ENCODE assay signal across 8 cellular contexts in genomic region chr5:150161242-150162141, GRCh38. TPM values are rescaled to one million over a fixed set of nuclear protein-coding genes. Genes with fewer than 3 reads are reported as not detected.
A peak's percentile ranks its signal among the peaks of the same experiment; 100 is the strongest.
DNase-seq lines count a peak whose midpoint lies in the region; ATAC-seq and TF ChIP-seq lines count a peak whose summit lies in the region.

No MANE protein-coding gene starts in this region.

- peaks cover 66% of the 10 kb centered on the region for H3K27me3 Mint-ChIP-seq in H9 (ENCODE audit: low read depth)

- H3K27ac ChIP-seq in H9 (ENCODE audit: insufficient read length, low read depth, low read length): no peak overlapping the region
- H3K27ac ChIP-seq in angular gyrus (ENCODE audit: low read depth, low read length): peak overlapping the region; percentile 19
- H3K27ac ChIP-seq in hepatocyte: peak overlapping the region; percentile 97
- peak overlapping the region; percentile 82 for H3K27ac ChIP-seq in skeletal muscle tissue (ENCODE audit: low read depth, low read length)

- no peaks in the 10 kb centered on the region for H3K79me2 ChIP-seq in H9 (ENCODE audit: insufficient read depth, low read length)
- H3K79me2 ChIP-seq in hepatocyte: no peaks in the 10 kb centered on the region

- no peaks in the 10 kb centered on the region for H3K9me2 ChIP-seq in hepatocyte (replicated peaks; ENCODE audit: insufficient read depth)

- no peak overlapping the region for H2BK15ac ChIP-seq in H9 (ENCODE audit: low read depth, low read length)

- no peak overlapping the region for H4K91ac ChIP-seq in H9 (ENCODE audit: insufficient read length, low read depth, low read length)

- no peak overlapping the region for H3K4ac ChIP-seq in H9 (ENCODE audit: low read depth, low read length)

- H3K4me1 ChIP-seq in H9 (ENCODE audit: insufficient read depth, low read length) (no peaks in the 10 kb centered on the region), hepatocyte (ENCODE audit: insufficient read depth) (peaks cover 67% of the 10 kb centered on the region), skeletal muscle tissue (ENCODE audit: control insufficient read depth in 3 of 3, insufficient read depth in 3 of 3, low read length in 3 of 3) (peaks cover 54 to 55% (median 55%) of the 10 kb centered on the region in 3 donors)

- TF ChIP-seq CTCF in H9 (conservative IDR thresholded peaks at IDR 0.05) (peak; percentile 80), hepatocyte (IDR thresholded peaks at IDR 0.05; ENCODE audit: poor library complexity) (peak; percentile 89)

- peaks cover 0 to 6% of the 10 kb centered on the region in 2 experiments; a peak in 2 of 5 replicates for H3K9me3 Mint-ChIP-seq in H9

- H3K56ac ChIP-seq in H9 (ENCODE audit: insufficient read length, low read depth, low read length): no peak overlapping the region

- H3K4me3 ChIP-seq in hepatocyte: no peak overlapping the region
- H3K4me3 ChIP-seq in skeletal muscle tissue (ENCODE audit: low read length in 3 of 3): no peak overlapping the region

- H3K14ac ChIP-seq in H9 (ENCODE audit: insufficient read depth, low read length): no peak overlapping the region; the same call in 1 of the 2 replicates

- H3T11ph ChIP-seq in H9 (ENCODE audit: low read length): no peak overlapping the region

- no peak overlapping the region for H2BK5ac ChIP-seq in H9 (ENCODE audit: insufficient read length, low read length)

- H4K20me1 ChIP-seq in H9 (ENCODE audit: control insufficient read depth, insufficient read depth, insufficient read length): no peaks in the 10 kb centered on the region
- H4K20me1 ChIP-seq in hepatocyte (ENCODE audit: insufficient read depth, poor library complexity, severe bottlenecking): no peaks in the 10 kb centered on the region

- no peak overlapping the region for H2BK120ac ChIP-seq in H9 (ENCODE audit: low read depth, low read length, poor library complexity, severe bottlenecking)

- 0 out of 5 replicates have a peak overlapping the region, but pooled peaks of 1 of the 2 experiments have one; percentile 39 for H3K4me3 Mint-ChIP-seq in H9

- no peaks in the 10 kb centered on the region for H3K36me3 Mint-ChIP-seq in H9 (ENCODE audit: insufficient read depth in 1 of 3, low read depth in 3 of 3)

- no peak for ATAC-seq in HG03025 (IDR thresholded peaks at IDR 0.05; ENCODE audit: low FRiP score, unreplicated experiment)

- H3K4me2 ChIP-seq in H9 (ENCODE audit: insufficient read depth, insufficient read length, low read length) (peak overlapping the region; percentile 20), hepatocyte (peak overlapping the region; percentile 68)

- no peak overlapping the region for H2BK20ac ChIP-seq in H9 (ENCODE audit: low read depth, low read length, poor library complexity, severe bottlenecking)

- H2AK5ac ChIP-seq in H9 (ENCODE audit: insufficient read length, low read length): no peak overlapping the region

- no CpG with 5 or more reads among the region's 14 CpGs for WGBS in H9 (ENCODE audit: extremely low coverage, insufficient read length, low lambda C conversion rate)
- 33% methylated on average over 14 of the region's 14 CpGs for WGBS in hepatocyte (ENCODE audit: low lambda C conversion rate, missing lambda C conversion rate)

- H2AFZ ChIP-seq in H9 (ENCODE audit: low read length) (no peak overlapping the region), hepatocyte (no peak overlapping the region)

- H4K8ac ChIP-seq in H9 (replicated peaks; ENCODE audit: insufficient read length, low read depth, low read length): no peak overlapping the region

- H3K9me3 ChIP-seq in H9 (ENCODE audit: control insufficient read depth, low read depth, low read length) (no peaks in the 10 kb centered on the region), hepatocyte (ENCODE audit: low read depth) (no peaks in the 10 kb centered on the region), skeletal muscle tissue (ENCODE audit: control insufficient read depth in 3 of 3, low read length in 3 of 3) (no peaks in the 10 kb centered on the region)

- H3K23ac ChIP-seq in H9 (ENCODE audit: insufficient read length, low read depth, low read length): no peak overlapping the region

- DNase-seq in GM03348 (ENCODE audit: low spot score) (peak; percentile 92), H9 (peak; percentile 90), NCI-H1048 (lab: John Stamatoyannopoulos, UW) (peak; percentile 60), T-helper 2 cell (peak; percentile 21 to 61 (median 54)), hepatocyte (ENCODE audit: low spot score) (peak; percentile 90)

- H3K4me1 Mint-ChIP-seq in H9: peaks cover 12 to 19% of the 10 kb centered on the region in 2 experiments

- H4K5ac ChIP-seq in H9 (ENCODE audit: insufficient read length, low read depth, low read length): no peak overlapping the region

- no peaks in the 10 kb centered on the region for H3K23me2 ChIP-seq in H9 (ENCODE audit: insufficient read length, low read depth, low read length, poor library complexity, severe bottlenecking)

- H3K27me3 ChIP-seq in H9 (ENCODE audit: insufficient read depth, low read length): peaks cover 20% of the 10 kb centered on the region; the same call in 1 of the 2 replicates
- H3K27me3 ChIP-seq in hepatocyte: peaks cover 5% of the 10 kb centered on the region
- no peaks in the 10 kb centered on the region for H3K27me3 ChIP-seq in skeletal muscle tissue (ENCODE audit: control insufficient read depth in 3 of 3, insufficient read depth in 3 of 3, low read length in 3 of 3)

- no peaks in the 10 kb centered on the region for H3K79me1 ChIP-seq in H9 (ENCODE audit: insufficient read depth, low read depth, low read length, poor library complexity, severe bottlenecking)

- no peak overlapping the region for H2BK12ac ChIP-seq in H9 (ENCODE audit: insufficient read length, low read depth, low read length)

- no peaks in the 10 kb centered on the region for H3K36me3 ChIP-seq in hepatocyte (replicated peaks; ENCODE audit: insufficient read depth, low read depth)
- no peaks in the 10 kb centered on the region for H3K36me3 ChIP-seq in skeletal muscle tissue (ENCODE audit: control insufficient read depth in 3 of 3, insufficient read depth in 3 of 3, low read length in 3 of 3)

- H3K18ac ChIP-seq in H9 (ENCODE audit: insufficient read length, low read depth, low read length): no peak overlapping the region

- H3K27ac Mint-ChIP-seq in H9: no peak overlapping the region

- no peak overlapping the region for H3K9ac ChIP-seq in H9 (ENCODE audit: extremely low read depth, insufficient read length, low read length)
- peak overlapping the region in 1 of 3 donors; percentile 72 for H3K9ac ChIP-seq in skeletal muscle tissue (ENCODE audit: low read depth in 1 of 3, low read length in 3 of 3)

RNA-seq across cellular contexts. Expression of gene CDX1, which starts 5.1 kb away (rescaled TPM):
- total RNA-seq in H9 (2021) (0.22 TPM in 1 of 2 replicates, not detected in the other), hepatocyte (54.6 and 58.2 TPM in 2 replicates), skeletal muscle tissue (not detected)
- polyA plus RNA-seq in hepatocyte: 43.3 and 46.9 TPM in 2 replicates

RNA-seq across cellular contexts. Expression of gene PDGFRB, which starts 5.8 kb away (rescaled TPM):
- total RNA-seq in H9 (2021) (2.2 and 3.9 TPM in 2 replicates), hepatocyte (36.8 and 55.1 TPM in 2 replicates), skeletal muscle tissue (86.6 TPM)
- polyA plus RNA-seq in hepatocyte: 55.2 and 62.9 TPM in 2 replicates

RNA-seq across cellular contexts. Expression of gene SLC6A7, which starts 28.4 kb away (rescaled TPM):
- total RNA-seq in H9 (2021) (not detected in 2 replicates), hepatocyte (0.88 and 1.1 TPM in 2 replicates), skeletal muscle tissue (not detected)
- polyA plus RNA-seq in hepatocyte: 0.39 and 0.99 TPM in 2 replicates

Comparison
In these comparisons a context has a peak if more than half of its experiments do, and no peak if none do; other contexts are left out.
1. RNA of gene CDX1, which starts 5.1 kb away (total RNA-seq): 54.6 to 58.2 TPM in hepatocyte; 0.22 TPM in H9 and not detected in skeletal muscle tissue (single experiment); every median in the first group is over 10 times any median in the second.
2. Peak in every context shown above with its lines, with median percentiles within 50 percentile points of each other: DNase-seq.